In the genomic region with DNA sequence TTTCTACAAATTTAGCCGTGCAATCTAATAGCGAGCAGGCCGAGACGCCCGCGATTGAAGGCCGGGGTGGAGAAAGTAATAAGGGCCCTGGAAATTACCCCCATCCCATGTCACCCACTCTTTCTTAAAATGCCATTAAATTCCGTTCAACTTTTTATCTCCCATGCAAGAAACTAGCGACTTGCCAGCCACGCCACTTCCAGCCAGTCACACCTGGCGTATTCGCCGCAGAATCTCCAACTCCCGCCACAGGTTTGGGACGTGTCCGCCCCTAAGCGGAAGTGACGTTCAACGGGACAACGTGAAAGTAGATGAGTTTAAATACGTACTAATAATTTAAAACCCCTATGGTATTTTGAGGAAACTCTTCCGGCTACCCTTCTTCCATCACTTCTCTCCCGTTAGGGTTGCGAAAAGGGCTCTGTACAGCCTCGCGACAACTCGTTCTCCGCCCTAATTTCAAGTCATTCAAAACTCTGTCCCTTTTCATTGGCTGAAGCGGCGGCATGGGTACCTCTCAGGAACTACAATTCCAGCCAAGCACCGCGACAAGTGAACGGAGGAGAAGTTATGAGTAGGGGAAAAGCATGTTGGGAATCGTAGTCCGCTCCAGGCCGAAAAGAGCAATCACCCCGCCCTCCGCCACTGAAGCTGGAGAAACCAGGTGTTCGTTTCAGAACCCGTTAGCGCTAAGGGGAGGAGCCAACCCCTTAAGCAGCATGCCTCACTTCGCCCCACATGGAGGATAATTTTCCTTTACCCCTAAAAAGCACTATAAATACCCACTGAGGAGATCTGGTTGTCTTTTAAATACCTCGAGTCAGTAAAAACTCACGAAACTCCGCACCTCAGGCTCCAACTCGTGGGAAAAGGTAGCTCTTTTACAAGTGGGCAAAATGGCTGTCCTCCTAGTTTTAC, we compare ENCODE assay signal across 8 cellular contexts. TPM values are rescaled to one million over a fixed set of nuclear protein-coding genes. Genes with fewer than 3 reads are reported as not detected.
DNase-seq lines count a peak whose midpoint lies in the region; ATAC-seq and TF ChIP-seq lines count a peak whose summit lies in the region.

Gene ZRANB3, minus strand, starts transcription at position 906 of the 918 bp plus-strand sequence.

- intact Hi-C loops in colonic mucosa (cut with DNase I): no loop called here
- intact Hi-C loops in left colon (cut with DNase I, micrococcal nuclease): no loop called here

- POLR2A ChIA-PET in activated CD4-positive, alpha-beta T cell treated with anti-CD3 and anti-CD28 coated beads, Interleukin-2, amount 10 ng/mL, durations not matched to agents 7 days and 5 days (lab: Charles Lee): no interaction called here

- H3K36me3 Mint-ChIP-seq in activated CD4-positive, alpha-beta T cell treated with anti-CD3 and anti-CD28 coated beads, Interleukin-2, amount 10 ng/mL, durations not matched to agents 7 days and 5 days (ENCODE audit: low read depth): peaks cover 8% of the 10 kb centered on the region

- TF ChIP-seq CTCF in colonic mucosa (IDR thresholded peaks at IDR 0.05): no peak

- no peaks in the 10 kb centered on the region for H3K36me3 ChIP-seq in colonic mucosa

- no peaks in the 10 kb centered on the region for H3K27me3 Mint-ChIP-seq in activated CD4-positive, alpha-beta T cell treated with anti-CD3 and anti-CD28 coated beads, Interleukin-2, amount 10 ng/mL, durations not matched to agents 7 days and 5 days

- no peaks in the 10 kb centered on the region for H3K9me3 ChIP-seq in colonic mucosa

- H3K9ac ChIP-seq in colonic mucosa (ENCODE audit: low read depth in 2 of 2, low read length in 2 of 2): peak within 1 kb of the TSS; percentile 75 to 84

- H3K4me1 ChIP-seq in colonic mucosa: peaks cover 8% of the 10 kb centered on the region

- CTCF ChIA-PET in activated CD4-positive, alpha-beta T cell treated with anti-CD3 and anti-CD28 coated beads, Interleukin-2, amount 10 ng/mL, durations not matched to agents 7 days and 5 days (lab: Charles Lee): interaction anchor here (0.6 to 1.3 kb wide), 4 partner anchors 15 to 212 kb away, joined by 3 to 5 read pairs (median 3); no protein-coding TSS in a partner anchor

- ATAC-seq in GM19372 (IDR thresholded peaks at IDR 0.05; ENCODE audit: low read depth, unreplicated experiment) (peak; percentile 63), HG03520 (IDR thresholded peaks at IDR 0.05; ENCODE audit: unreplicated experiment) (peak; percentile 70), left colon (peak; percentile 81)

- peak within 1 kb of the TSS; percentile 90 for H3K27ac ChIP-seq in colonic mucosa

- no peak within 1 kb of the TSS for H3K27ac Mint-ChIP-seq in activated CD4-positive, alpha-beta T cell treated with anti-CD3 and anti-CD28 coated beads, Interleukin-2, amount 10 ng/mL, durations not matched to agents 7 days and 5 days

- DNase-seq in C1 segment of cervical spinal cord (lab: John Stamatoyannopoulos, UW) (peak; percentile 77 to 99 (median 92)), NCI-H526 treated with DMSO at 0.1 percent for 48 hours (lab: John Stamatoyannopoulos, UW) (peak; percentile 98), colonic mucosa (peak; percentile 95), left colon (peak; percentile 94 to 97)
- peak; percentile 97 for DNase-seq in activated CD4-positive, alpha-beta T cell treated with anti-CD3 and anti-CD28 coated beads, Interleukin-2, amount 10 ng/mL, durations not matched to agents 7 days and 5 days
- DNase-seq in stimulated activated CD4-positive, alpha-beta T cell treated with anti-CD3 and anti-CD28 coated beads, Interleukin-1b, Interleukin-23, amount 100 ng/mL, for 4 hours (ENCODE audit: low read depth in 2 of 2): peak; percentile 81 to 89

- peaks cover 44% of the 10 kb centered on the region for H3K4me1 Mint-ChIP-seq in activated CD4-positive, alpha-beta T cell treated with anti-CD3 and anti-CD28 coated beads, Interleukin-2, amount 10 ng/mL, durations not matched to agents 7 days and 5 days

- H3K4me3 Mint-ChIP-seq in activated CD4-positive, alpha-beta T cell treated with anti-CD3 and anti-CD28 coated beads, Interleukin-2, amount 10 ng/mL, durations not matched to agents 7 days and 5 days: no peak within 1 kb of the TSS

- no peaks in the 10 kb centered on the region for H3K9me3 Mint-ChIP-seq in activated CD4-positive, alpha-beta T cell treated with anti-CD3 and anti-CD28 coated beads, Interleukin-2, amount 10 ng/mL, durations not matched to agents 7 days and 5 days

- peak within 1 kb of the TSS; percentile 78 for H3K4me3 ChIP-seq in colonic mucosa

- no peaks in the 10 kb centered on the region for H3K27me3 ChIP-seq in colonic mucosa

RNA-seq across cellular contexts. Expression of gene ZRANB3, which starts in this region (rescaled TPM):
- total RNA-seq in activated CD4-positive, alpha-beta T cell treated with anti-CD3 and anti-CD28 coated beads, Interleukin-2, amount 10 ng/mL, durations not matched to agents 7 days and 5 days: 1 to 10 TPM; 6.5 to 7.4 TPM
- total RNA-seq in colonic mucosa (1 to 10 TPM; 2.5 to 7.8 TPM), left colon (1 to 10 TPM; 3.2 to 3.5 TPM)

Comparison
In these comparisons a context has a peak if more than half of its experiments do, and no peak if none do; other contexts are left out.
1. Peak in every context shown above with its lines: DNase-seq, ATAC-seq, H3K4me3 ChIP-seq and H3K27ac ChIP-seq.